ENCODE assay signal across 22 cellular contexts in genomic region chr2:16330571-16331351, GRCh38.
A peak's percentile ranks its signal among the peaks of the same experiment; 100 is the strongest.
DNase-seq lines count a peak whose midpoint lies in the region; ATAC-seq and TF ChIP-seq lines count a peak whose summit lies in the region.
"Had no signal": no experiment of that assay in that cellular context is flagged by ENCODE, and none has a peak within 500 bp of the region (broad histone marks: within the 10 kb centered on the region; RNA-seq: fewer than 3 reads in every experiment).

No MANE protein-coding gene starts in this region.

- H3K14ac ChIP-seq in mesenchymal stem cell (ENCODE audit: low read length in 2 of 2): no peak overlapping the region

- no peak overlapping the region for H3K27ac ChIP-seq in mesenchymal stem cell (ENCODE audit: low read length, poor library complexity, severe bottlenecking)
- no peak overlapping the region for H3K27ac ChIP-seq in stomach
- H3K27ac ChIP-seq: A549, RWPE1, sigmoid colon, vagina had no signal

- H2BK12ac ChIP-seq in mesenchymal stem cell (ENCODE audit: low read length in 2 of 2): no peak overlapping the region

- H3K79me1 ChIP-seq in mesenchymal stem cell (replicated peaks; ENCODE audit: low read length, poor library complexity, severe bottlenecking): no peaks in the 10 kb centered on the region

- H3K27me3 ChIP-seq in BE2C (no peaks in the 10 kb centered on the region), mesenchymal stem cell (ENCODE audit: control insufficient read depth in 1 of 2, insufficient read depth in 1 of 2, low read length in 2 of 2) (no peaks in the 10 kb centered on the region), stomach (no peaks in the 10 kb centered on the region)
- H3K27me3 ChIP-seq: sigmoid colon, vagina had no signal

- WGBS in mesenchymal stem cell: 36% methylated on average over 12 of the region's 14 CpGs
- WGBS in stomach, 5 donors: 38 to 61% (median 59%) methylated on average over 12 to 14 of the region's 14 CpGs

- DNase-seq in BE2C (peak; percentile 100), M059J (ENCODE audit: low read depth) (peak; percentile 3), left ventricle myocardium superior (peak; percentile 77), mesenchymal stem cell (peak; percentile 8), DMS114 treated with DMSO at 0.1 percent for 48 hours (lab: John Stamatoyannopoulos, UW; ENCODE audit: unreplicated experiment) (no peak), stomach (no peak)
- DNase-seq in activated CD4-positive, alpha-beta T cell treated with anti-CD3 and anti-CD28 coated beads, Interleukin-2, amount 10 ng/mL, durations not matched to agents 24 days and 14 days: no peak
- DNase-seq: activated CD4-positive, alpha-beta memory T cell treated with anti-CD3 and anti-CD28 coated beads, Interleukin-2, amount 10 ng/mL, durations not matched to agents 7 days and 5 days; activated T-cell treated with anti-CD3 and anti-CD28 coated beads, Interleukin-2, amount 50 U/mL, for 72 hours; central memory CD4-positive, alpha-beta T cell; effector CD8-positive, alpha-beta T cell; mammary epithelial cell; NCI-H2029; sigmoid colon; stimulated activated CD4-positive, alpha-beta T cell treated with anti-CD3 and anti-CD28 coated beads, Interleukin-1b, Interleukin-23, amount 100 ng/mL, for 48 hours; T-helper 1 cell had no signal

- no peaks in the 10 kb centered on the region; the same call in 1 of the 2 replicates for H3K9me3 ChIP-seq in BE2C
- no peaks in the 10 kb centered on the region for H3K9me3 ChIP-seq in mesenchymal stem cell (ENCODE audit: control insufficient read depth, low read length)
- no peaks in the 10 kb centered on the region for H3K9me3 ChIP-seq in stomach
- H3K9me3 ChIP-seq: A549, sigmoid colon, vagina had no signal

- H3K23ac ChIP-seq in mesenchymal stem cell (ENCODE audit: low read length in 2 of 2): no peak overlapping the region

- H3K9ac ChIP-seq in mesenchymal stem cell (ENCODE audit: low read length): no peak overlapping the region

- H3K4me1 Mint-ChIP-seq in activated CD4-positive, alpha-beta T cell treated with anti-CD3 and anti-CD28 coated beads, Interleukin-2, amount 10 ng/mL, durations not matched to agents 24 days and 14 days: no peaks in the 10 kb centered on the region
- H3K4me1 Mint-ChIP-seq: activated CD4-positive, alpha-beta memory T cell treated with anti-CD3 and anti-CD28 coated beads, Interleukin-2, amount 10 ng/mL, durations not matched to agents 7 days and 5 days; CD14-positive monocyte had no signal

- no peaks in the 10 kb centered on the region for H3K36me3 ChIP-seq in BE2C
- H3K36me3 ChIP-seq in mesenchymal stem cell (ENCODE audit: control insufficient read depth in 1 of 2, insufficient read depth in 2 of 2, low read depth in 1 of 2, low read length in 2 of 2): no peaks in the 10 kb centered on the region
- no peaks in the 10 kb centered on the region for H3K36me3 ChIP-seq in stomach
- H3K36me3 ChIP-seq: sigmoid colon, vagina had no signal

- H3K27me3 Mint-ChIP-seq in activated CD4-positive, alpha-beta T cell treated with anti-CD3 and anti-CD28 coated beads, Interleukin-2, amount 10 ng/mL, durations not matched to agents 24 days and 14 days: no peaks in the 10 kb centered on the region
- H3K27me3 Mint-ChIP-seq: activated CD4-positive, alpha-beta memory T cell treated with anti-CD3 and anti-CD28 coated beads, Interleukin-2, amount 10 ng/mL, durations not matched to agents 7 days and 5 days had no signal

- no peak for TF ChIP-seq POLR2A in stomach (IDR thresholded peaks at IDR 0.05)

- H2AFZ ChIP-seq in mesenchymal stem cell (ENCODE audit: low read depth, low read length): no peak overlapping the region

- no peak overlapping the region for H3K4me3 ChIP-seq in BE2C (ENCODE audit: low read depth, low read length)
- no peak overlapping the region for H3K4me3 ChIP-seq in mesenchymal stem cell (ENCODE audit: insufficient read depth in 1 of 2, low read depth in 1 of 2, low read length in 2 of 2)
- no peak overlapping the region for H3K4me3 ChIP-seq in stomach
- H3K4me3 ChIP-seq: A549, sigmoid colon, vagina had no signal

- TF ChIP-seq EP300 in stomach (IDR thresholded peaks at IDR 0.05): no peak

- H4K91ac ChIP-seq in mesenchymal stem cell (ENCODE audit: low read length): no peak overlapping the region

- peak overlapping the region; percentile 49 for H2AK5ac ChIP-seq in mesenchymal stem cell (ENCODE audit: low read length, severe bottlenecking)

- no peak overlapping the region for H2BK120ac ChIP-seq in mesenchymal stem cell (ENCODE audit: low read depth, low read length)

- H2BK15ac ChIP-seq in mesenchymal stem cell (ENCODE audit: low read depth, poor library complexity, severe bottlenecking): no peak overlapping the region

- H3K18ac ChIP-seq in mesenchymal stem cell (ENCODE audit: low read depth in 1 of 2, low read length in 2 of 2): no peak overlapping the region

- intact Hi-C loops in left ventricle myocardium superior (cut with micrococcal nuclease): no loop called here
- intact Hi-C loops in activated CD4-positive, alpha-beta T cell treated with anti-CD3 and anti-CD28 coated beads, Interleukin-2, amount 10 ng/mL, durations not matched to agents 24 days and 14 days (cut with micrococcal nuclease): no loop called here
- intact Hi-C loops in stomach (cut with DNase I; ENCODE audit: low total_unique reads): no loop called here

- H3K4me2 ChIP-seq in mesenchymal stem cell (ENCODE audit: low read length, poor library complexity, severe bottlenecking): peak overlapping the region; percentile 38
- H3K4me2 ChIP-seq: A549 had no signal

- ATAC-seq in left ventricle myocardium superior: peak; percentile 95
- ATAC-seq in GM21381 (IDR thresholded peaks at IDR 0.05; ENCODE audit: unreplicated experiment): no peak
- ATAC-seq: A549; activated T-cell treated with anti-CD3 and anti-CD28 coated beads, Interleukin-2, amount 50 U/mL, for 72 hours; HCT116 had no signal

- H3K36me3 Mint-ChIP-seq in activated CD4-positive, alpha-beta T cell treated with anti-CD3 and anti-CD28 coated beads, Interleukin-2, amount 10 ng/mL, durations not matched to agents 24 days and 14 days (ENCODE audit: low read depth): no peaks in the 10 kb centered on the region
- H3K36me3 Mint-ChIP-seq: CD14-positive monocyte had no signal

- H4K8ac ChIP-seq in mesenchymal stem cell (ENCODE audit: low read length): no peak overlapping the region

- TF ChIP-seq CTCF in BE2C (IDR thresholded peaks at IDR 0.05; ENCODE audit: low read depth, low read length) (no peak), stomach (IDR thresholded peaks at IDR 0.05) (no peak)

- H3K4ac ChIP-seq in mesenchymal stem cell (ENCODE audit: low read depth in 1 of 2, low read length in 2 of 2): no peak overlapping the region

- no peak overlapping the region for H3K27ac Mint-ChIP-seq in activated CD4-positive, alpha-beta T cell treated with anti-CD3 and anti-CD28 coated beads, Interleukin-2, amount 10 ng/mL, durations not matched to agents 24 days and 14 days
- H3K27ac Mint-ChIP-seq: activated CD4-positive, alpha-beta memory T cell treated with anti-CD3 and anti-CD28 coated beads, Interleukin-2, amount 10 ng/mL, durations not matched to agents 7 days and 5 days; activated T-cell treated with anti-CD3 and anti-CD28 coated beads, Interleukin-2, amount 50 U/mL, for 72 hours; CD14-positive monocyte had no signal

- no peaks in the 10 kb centered on the region for H3K9me3 Mint-ChIP-seq in activated CD4-positive, alpha-beta T cell treated with anti-CD3 and anti-CD28 coated beads, Interleukin-2, amount 10 ng/mL, durations not matched to agents 24 days and 14 days
- H3K9me3 Mint-ChIP-seq: activated CD4-positive, alpha-beta memory T cell treated with anti-CD3 and anti-CD28 coated beads, Interleukin-2, amount 10 ng/mL, durations not matched to agents 7 days and 5 days; activated T-cell treated with anti-CD3 and anti-CD28 coated beads, Interleukin-2, amount 50 U/mL, for 72 hours; CD14-positive monocyte had no signal

- H2BK5ac ChIP-seq in mesenchymal stem cell (ENCODE audit: low read depth, low read length, poor library complexity, severe bottlenecking): no peak overlapping the region

- H3K4me1 ChIP-seq in BE2C: peaks cover 50% of the 10 kb centered on the region
- H3K4me1 ChIP-seq in mesenchymal stem cell (ENCODE audit: control insufficient read depth, insufficient read depth, low read depth, low read length): peaks cover 14% of the 10 kb centered on the region
- peaks cover 0 to 7% (median 0%) of the 10 kb centered on the region in 4 donors for H3K4me1 ChIP-seq in stomach
- H3K4me1 ChIP-seq: A549, vagina had no signal

- H3K4me3 Mint-ChIP-seq in activated CD4-positive, alpha-beta T cell treated with anti-CD3 and anti-CD28 coated beads, Interleukin-2, amount 10 ng/mL, durations not matched to agents 24 days and 14 days: no peak overlapping the region
- H3K4me3 Mint-ChIP-seq: activated CD4-positive, alpha-beta memory T cell treated with anti-CD3 and anti-CD28 coated beads, Interleukin-2, amount 10 ng/mL, durations not matched to agents 7 days and 5 days; activated T-cell treated with anti-CD3 and anti-CD28 coated beads, Interleukin-2, amount 50 U/mL, for 72 hours; CD14-positive monocyte had no signal

Comparison
In these comparisons a context has a peak if more than half of its experiments do, and no peak if none do; other contexts are left out.
1. DNase-seq: peak in BE2C (single experiment), M059J (single experiment), left ventricle myocardium superior (single experiment) and mesenchymal stem cell (single experiment); none in activated CD4-positive, alpha-beta T cell treated with anti-CD3 and anti-CD28 coated beads, Interleukin-2, amount 10 ng/mL, durations not matched to agents 24 days and 14 days (single experiment), DMS114 treated with DMSO at 0.1 percent for 48 hours (single experiment) and stomach (single experiment).